1 cellular context compared by ENCODE assay signal in genomic region chr17:32341857-32342602, GRCh38.
TF ChIP-seq lines count a peak whose summit lies in the region.

C17orf75 (minus strand) TSS chr17:32342173; CDS start chr17:32342139, 34 bp downstream.

TF ChIP-seq in HepG2, 621 proteins besides CTCF, POLR2A, EP300 and RAD21 (continued from another document and continues in another):
- TF ChIP-seq ZNF407 (CRISPR knock-in tag; IDR thresholded peaks at IDR 0.05; ENCODE audit: not compliant biosample characterization) (no peak), CHD2 (IDR thresholded peaks at IDR 0.05; ENCODE audit: low read depth, low read length) (no peak), HDAC2 (CRISPR knock-in tag; IDR thresholded peaks at IDR 0.05) (peak; percentile 90), SIN3B (IDR thresholded peaks at IDR 0.05; ENCODE audit: low read length) (peak; percentile 78; the same call in 1 of the 2 replicates), FOXA3 (CRISPR knock-in tag; IDR thresholded peaks at IDR 0.05) (peak; percentile 72), SSRP1 (CRISPR knock-in tag; IDR thresholded peaks at IDR 0.05) (peak; percentile 92), FOXP4 (CRISPR knock-in tag; IDR thresholded peaks at IDR 0.05) (peak; percentile 54; the same call in 1 of the 2 replicates), FOXC1 (CRISPR knock-in tag; IDR thresholded peaks at IDR 0.05; ENCODE audit: borderline replicate concordance) (peak; percentile 70), NAIF1 (CRISPR knock-in tag; IDR thresholded peaks at IDR 0.05; ENCODE audit: borderline replicate concordance) (no peak), SP1 (IDR thresholded peaks at IDR 0.05) (no peak), SP1 (CRISPR knock-in tag; IDR thresholded peaks at IDR 0.05) (peak; percentile 96), ARID3A (IDR thresholded peaks at IDR 0.05; ENCODE audit: low read depth, low read length) (0 out of 2 replicates have a peak, but pooled peaks have one; percentile 34), HMGXB3 (CRISPR knock-in tag; IDR thresholded peaks at IDR 0.05; ENCODE audit: borderline replicate concordance) (peak; percentile 86), AHR (CRISPR knock-in tag; IDR thresholded peaks at IDR 0.05) (peak; percentile 97), THAP8 (CRISPR knock-in tag; IDR thresholded peaks at IDR 0.05; ENCODE audit: borderline replicate concordance) (no peak), THAP9 (CRISPR knock-in tag; IDR thresholded peaks at IDR 0.05; ENCODE audit: borderline replicate concordance) (peak; percentile 72; the same call in 1 of the 2 replicates), TOPORS (CRISPR knock-in tag; IDR thresholded peaks at IDR 0.05) (no peak), NR2F6 (IDR thresholded peaks at IDR 0.05) (no peak), NR2F6 (CRISPR knock-in tag; IDR thresholded peaks at IDR 0.05) (peak; percentile 57; the same call in 1 of the 2 replicates), RARG (CRISPR knock-in tag; IDR thresholded peaks at IDR 0.05; ENCODE audit: low read depth) (no peak), THAP7 (CRISPR knock-in tag; IDR thresholded peaks at IDR 0.05) (no peak), ZNF142 (CRISPR knock-in tag; IDR thresholded peaks at IDR 0.05) (peak; percentile 71)
